ENCODE assay signal across 1 cellular context in the genomic region with DNA sequence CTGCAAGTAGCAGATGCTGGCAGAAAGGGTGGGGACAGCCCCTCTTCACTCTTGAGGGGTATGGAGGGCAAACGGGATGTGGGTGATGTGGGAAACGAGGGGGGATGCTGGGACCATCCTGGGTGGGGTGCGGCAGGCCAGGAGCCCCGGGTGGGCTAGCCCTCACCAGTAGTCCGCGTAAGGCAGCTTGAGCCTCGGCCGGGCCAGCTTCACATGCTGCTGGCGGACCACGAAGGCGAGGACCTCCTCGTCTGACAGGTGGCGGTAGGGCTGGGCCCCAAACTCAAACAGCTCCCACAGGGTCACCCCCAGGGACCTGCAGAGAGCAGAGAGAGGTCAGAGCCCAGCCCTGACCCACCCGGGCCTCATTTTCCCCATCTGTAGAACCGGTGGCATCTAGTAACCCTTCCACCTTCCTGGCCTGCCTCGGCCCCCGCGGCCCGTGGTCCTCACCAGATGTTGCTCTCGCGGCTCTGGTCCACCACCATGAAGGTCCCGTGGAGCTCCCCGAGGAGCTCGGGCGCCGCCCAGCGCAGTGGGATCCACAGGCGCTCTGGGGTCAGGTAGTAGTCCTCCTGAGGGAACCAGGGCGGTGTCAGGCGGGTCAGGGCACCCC.
A peak's percentile ranks its signal among the peaks of the same experiment; 100 is the strongest.
TF ChIP-seq lines count a peak whose summit lies in the region.

No MANE protein-coding gene starts in this region.

TF ChIP-seq in HepG2, 621 proteins besides CTCF, POLR2A, EP300 and RAD21 (continued from another document and continues in another):
- TF ChIP-seq GMEB1 (CRISPR knock-in tag; IDR thresholded peaks at IDR 0.05; ENCODE audit: borderline replicate concordance), result peak; percentile 50; the same call in 1 of the 2 replicates
- TF ChIP-seq, protein P1, sequence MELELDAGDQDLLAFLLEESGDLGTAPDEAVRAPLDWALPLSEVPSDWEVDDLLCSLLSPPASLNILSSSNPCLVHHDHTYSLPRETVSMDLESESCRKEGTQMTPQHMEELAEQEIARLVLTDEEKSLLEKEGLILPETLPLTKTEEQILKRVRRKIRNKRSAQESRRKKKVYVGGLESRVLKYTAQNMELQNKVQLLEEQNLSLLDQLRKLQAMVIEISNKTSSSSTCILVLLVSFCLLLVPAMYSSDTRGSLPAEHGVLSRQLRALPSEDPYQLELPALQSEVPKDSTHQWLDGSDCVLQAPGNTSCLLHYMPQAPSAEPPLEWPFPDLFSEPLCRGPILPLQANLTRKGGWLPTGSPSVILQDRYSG (CRISPR knock-in tag; IDR thresholded peaks at IDR 0.05), result no peak
- TF ChIP-seq, protein P2, sequence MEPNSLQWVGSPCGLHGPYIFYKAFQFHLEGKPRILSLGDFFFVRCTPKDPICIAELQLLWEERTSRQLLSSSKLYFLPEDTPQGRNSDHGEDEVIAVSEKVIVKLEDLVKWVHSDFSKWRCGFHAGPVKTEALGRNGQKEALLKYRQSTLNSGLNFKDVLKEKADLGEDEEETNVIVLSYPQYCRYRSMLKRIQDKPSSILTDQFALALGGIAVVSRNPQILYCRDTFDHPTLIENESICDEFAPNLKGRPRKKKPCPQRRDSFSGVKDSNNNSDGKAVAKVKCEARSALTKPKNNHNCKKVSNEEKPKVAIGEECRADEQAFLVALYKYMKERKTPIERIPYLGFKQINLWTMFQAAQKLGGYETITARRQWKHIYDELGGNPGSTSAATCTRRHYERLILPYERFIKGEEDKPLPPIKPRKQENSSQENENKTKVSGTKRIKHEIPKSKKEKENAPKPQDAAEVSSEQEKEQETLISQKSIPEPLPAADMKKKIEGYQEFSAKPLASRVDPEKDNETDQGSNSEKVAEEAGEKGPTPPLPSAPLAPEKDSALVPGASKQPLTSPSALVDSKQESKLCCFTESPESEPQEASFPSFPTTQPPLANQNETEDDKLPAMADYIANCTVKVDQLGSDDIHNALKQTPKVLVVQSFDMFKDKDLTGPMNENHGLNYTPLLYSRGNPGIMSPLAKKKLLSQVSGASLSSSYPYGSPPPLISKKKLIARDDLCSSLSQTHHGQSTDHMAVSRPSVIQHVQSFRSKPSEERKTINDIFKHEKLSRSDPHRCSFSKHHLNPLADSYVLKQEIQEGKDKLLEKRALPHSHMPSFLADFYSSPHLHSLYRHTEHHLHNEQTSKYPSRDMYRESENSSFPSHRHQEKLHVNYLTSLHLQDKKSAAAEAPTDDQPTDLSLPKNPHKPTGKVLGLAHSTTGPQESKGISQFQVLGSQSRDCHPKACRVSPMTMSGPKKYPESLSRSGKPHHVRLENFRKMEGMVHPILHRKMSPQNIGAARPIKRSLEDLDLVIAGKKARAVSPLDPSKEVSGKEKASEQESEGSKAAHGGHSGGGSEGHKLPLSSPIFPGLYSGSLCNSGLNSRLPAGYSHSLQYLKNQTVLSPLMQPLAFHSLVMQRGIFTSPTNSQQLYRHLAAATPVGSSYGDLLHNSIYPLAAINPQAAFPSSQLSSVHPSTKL (CRISPR knock-in tag; IDR thresholded peaks at IDR 0.05), result no peak
- TF ChIP-seq, protein P3, sequence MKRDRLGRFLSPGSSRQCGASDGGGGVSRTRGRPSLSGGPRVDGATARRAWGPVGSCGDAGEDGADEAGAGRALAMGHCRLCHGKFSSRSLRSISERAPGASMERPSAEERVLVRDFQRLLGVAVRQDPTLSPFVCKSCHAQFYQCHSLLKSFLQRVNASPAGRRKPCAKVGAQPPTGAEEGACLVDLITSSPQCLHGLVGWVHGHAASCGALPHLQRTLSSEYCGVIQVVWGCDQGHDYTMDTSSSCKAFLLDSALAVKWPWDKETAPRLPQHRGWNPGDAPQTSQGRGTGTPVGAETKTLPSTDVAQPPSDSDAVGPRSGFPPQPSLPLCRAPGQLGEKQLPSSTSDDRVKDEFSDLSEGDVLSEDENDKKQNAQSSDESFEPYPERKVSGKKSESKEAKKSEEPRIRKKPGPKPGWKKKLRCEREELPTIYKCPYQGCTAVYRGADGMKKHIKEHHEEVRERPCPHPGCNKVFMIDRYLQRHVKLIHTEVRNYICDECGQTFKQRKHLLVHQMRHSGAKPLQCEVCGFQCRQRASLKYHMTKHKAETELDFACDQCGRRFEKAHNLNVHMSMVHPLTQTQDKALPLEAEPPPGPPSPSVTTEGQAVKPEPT (CRISPR knock-in tag; IDR thresholded peaks at IDR 0.05; ENCODE audit: low read depth), result no peak
- TF ChIP-seq PAF1 (CRISPR knock-in tag; IDR thresholded peaks at IDR 0.05), result no peak
- TF ChIP-seq ZNF282 (IDR thresholded peaks at IDR 0.05; ENCODE audit: partially characterized antibody), result no peak
- no peak for TF ChIP-seq ZNF3 (CRISPR knock-in tag; IDR thresholded peaks at IDR 0.05)
- TF ChIP-seq EED (CRISPR knock-in tag; IDR thresholded peaks at IDR 0.05), result no peak
- TF ChIP-seq ZNF615 (CRISPR knock-in tag; IDR thresholded peaks at IDR 0.05; ENCODE audit: borderline replicate concordance), result no peak
- TF ChIP-seq TEF (CRISPR knock-in tag; IDR thresholded peaks at IDR 0.05), result no peak
- TF ChIP-seq HIVEP1 (CRISPR knock-in tag; IDR thresholded peaks at IDR 0.05), result 0 out of 2 replicates have a peak, but pooled peaks have one; percentile 27
- no peak for TF ChIP-seq ISX (CRISPR knock-in tag; conservative IDR thresholded peaks at IDR 0.05)
- TF ChIP-seq ZNF207 (IDR thresholded peaks at IDR 0.05; ENCODE audit: borderline replicate concordance), result no peak
- TF ChIP-seq ZNF280B (CRISPR knock-in tag; IDR thresholded peaks at IDR 0.05; ENCODE audit: borderline replicate concordance), result peak; percentile 60; the same call in 1 of the 2 replicates
- TF ChIP-seq RBAK (CRISPR knock-in tag; IDR thresholded peaks at IDR 0.05), result no peak
- no peak for TF ChIP-seq ARNT2 (CRISPR knock-in tag; IDR thresholded peaks at IDR 0.05; ENCODE audit: low read depth)
- no peak for TF ChIP-seq RXRA (CRISPR knock-in tag; IDR thresholded peaks at IDR 0.05)
- TF ChIP-seq GABPA (IDR thresholded peaks at IDR 0.05; ENCODE audit: low read depth, low read length), result no peak
- no peak for TF ChIP-seq GABPA (CRISPR knock-in tag; IDR thresholded peaks at IDR 0.05; ENCODE audit: low read depth)
- TF ChIP-seq ZNF335 (CRISPR knock-in tag; IDR thresholded peaks at IDR 0.05), result no peak
- TF ChIP-seq, protein P4, sequence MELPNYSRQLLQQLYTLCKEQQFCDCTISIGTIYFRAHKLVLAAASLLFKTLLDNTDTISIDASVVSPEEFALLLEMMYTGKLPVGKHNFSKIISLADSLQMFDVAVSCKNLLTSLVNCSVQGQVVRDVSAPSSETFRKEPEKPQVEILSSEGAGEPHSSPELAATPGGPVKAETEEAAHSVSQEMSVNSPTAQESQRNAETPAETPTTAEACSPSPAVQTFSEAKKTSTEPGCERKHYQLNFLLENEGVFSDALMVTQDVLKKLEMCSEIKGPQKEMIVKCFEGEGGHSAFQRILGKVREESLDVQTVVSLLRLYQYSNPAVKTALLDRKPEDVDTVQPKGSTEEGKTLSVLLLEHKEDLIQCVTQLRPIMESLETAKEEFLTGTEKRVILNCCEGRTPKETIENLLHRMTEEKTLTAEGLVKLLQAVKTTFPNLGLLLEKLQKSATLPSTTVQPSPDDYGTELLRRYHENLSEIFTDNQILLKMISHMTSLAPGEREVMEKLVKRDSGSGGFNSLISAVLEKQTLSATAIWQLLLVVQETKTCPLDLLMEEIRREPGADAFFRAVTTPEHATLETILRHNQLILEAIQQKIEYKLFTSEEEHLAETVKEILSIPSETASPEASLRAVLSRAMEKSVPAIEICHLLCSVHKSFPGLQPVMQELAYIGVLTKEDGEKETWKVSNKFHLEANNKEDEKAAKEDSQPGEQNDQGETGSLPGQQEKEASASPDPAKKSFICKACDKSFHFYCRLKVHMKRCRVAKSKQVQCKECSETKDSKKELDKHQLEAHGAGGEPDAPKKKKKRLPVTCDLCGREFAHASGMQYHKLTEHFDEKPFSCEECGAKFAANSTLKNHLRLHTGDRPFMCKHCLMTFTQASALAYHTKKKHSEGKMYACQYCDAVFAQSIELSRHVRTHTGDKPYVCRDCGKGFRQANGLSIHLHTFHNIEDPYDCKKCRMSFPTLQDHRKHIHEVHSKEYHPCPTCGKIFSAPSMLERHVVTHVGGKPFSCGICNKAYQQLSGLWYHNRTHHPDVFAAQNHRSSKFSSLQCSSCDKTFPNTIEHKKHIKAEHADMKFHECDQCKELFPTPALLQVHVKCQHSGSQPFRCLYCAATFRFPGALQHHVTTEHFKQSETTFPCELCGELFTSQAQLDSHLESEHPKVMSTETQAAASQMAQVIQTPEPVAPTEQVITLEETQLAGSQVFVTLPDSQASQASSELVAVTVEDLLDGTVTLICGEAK (IDR thresholded peaks at IDR 0.05), result no peak
- TF ChIP-seq, protein P4 (CRISPR knock-in tag; IDR thresholded peaks at IDR 0.05), result peak; percentile 42; the same call in 1 of the 2 replicates
- no peak for TF ChIP-seq ZFP36L2 (CRISPR knock-in tag; IDR thresholded peaks at IDR 0.05)
- TF ChIP-seq ZNF33B (CRISPR knock-in tag; IDR thresholded peaks at IDR 0.05), result 0 out of 2 replicates have a peak, but pooled peaks have one; percentile 36
- TF ChIP-seq PRMT3 (CRISPR knock-in tag; IDR thresholded peaks at IDR 0.05; ENCODE audit: borderline replicate concordance, low read depth), result no peak
- no peak for TF ChIP-seq ELF1 (CRISPR knock-in tag; IDR thresholded peaks at IDR 0.05)
- TF ChIP-seq ZNF350 (CRISPR knock-in tag; IDR thresholded peaks at IDR 0.05; ENCODE audit: borderline replicate concordance, low read depth), result no peak; the same call in 1 of the 2 replicates
- TF ChIP-seq ZNF547 (CRISPR knock-in tag; IDR thresholded peaks at IDR 0.05), result peak; percentile 76; the same call in 1 of the 2 replicates
- TF ChIP-seq ZNF589 (CRISPR knock-in tag; conservative IDR thresholded peaks at IDR 0.05), result no peak
- TF ChIP-seq RFX1 (IDR thresholded peaks at IDR 0.05), result no peak
- TF ChIP-seq, protein P5, sequence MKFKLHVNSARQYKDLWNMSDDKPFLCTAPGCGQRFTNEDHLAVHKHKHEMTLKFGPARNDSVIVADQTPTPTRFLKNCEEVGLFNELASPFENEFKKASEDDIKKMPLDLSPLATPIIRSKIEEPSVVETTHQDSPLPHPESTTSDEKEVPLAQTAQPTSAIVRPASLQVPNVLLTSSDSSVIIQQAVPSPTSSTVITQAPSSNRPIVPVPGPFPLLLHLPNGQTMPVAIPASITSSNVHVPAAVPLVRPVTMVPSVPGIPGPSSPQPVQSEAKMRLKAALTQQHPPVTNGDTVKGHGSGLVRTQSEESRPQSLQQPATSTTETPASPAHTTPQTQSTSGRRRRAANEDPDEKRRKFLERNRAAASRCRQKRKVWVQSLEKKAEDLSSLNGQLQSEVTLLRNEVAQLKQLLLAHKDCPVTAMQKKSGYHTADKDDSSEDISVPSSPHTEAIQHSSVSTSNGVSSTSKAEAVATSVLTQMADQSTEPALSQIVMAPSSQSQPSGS (CRISPR knock-in tag; IDR thresholded peaks at IDR 0.05), result no peak
- TF ChIP-seq GLI4 (CRISPR knock-in tag; IDR thresholded peaks at IDR 0.05; ENCODE audit: borderline replicate concordance), result 0 out of 2 replicates have a peak, but pooled peaks have one; percentile 40
- peak; percentile 54; the same call in 1 of the 2 replicates for TF ChIP-seq KDM5B (CRISPR knock-in tag; IDR thresholded peaks at IDR 0.05; ENCODE audit: borderline replicate concordance)
- TF ChIP-seq TCF12 (IDR thresholded peaks at IDR 0.05), result no peak
- 0 out of 2 replicates have a peak, but pooled peaks have one; percentile 34 for TF ChIP-seq TCF12 (CRISPR knock-in tag; IDR thresholded peaks at IDR 0.05)
- no peak for TF ChIP-seq ZNF333 (CRISPR knock-in tag; IDR thresholded peaks at IDR 0.05; ENCODE audit: borderline replicate concordance)
- TF ChIP-seq ZMYM4 (CRISPR knock-in tag; IDR thresholded peaks at IDR 0.05), result no peak
